In the genomic region with DNA sequence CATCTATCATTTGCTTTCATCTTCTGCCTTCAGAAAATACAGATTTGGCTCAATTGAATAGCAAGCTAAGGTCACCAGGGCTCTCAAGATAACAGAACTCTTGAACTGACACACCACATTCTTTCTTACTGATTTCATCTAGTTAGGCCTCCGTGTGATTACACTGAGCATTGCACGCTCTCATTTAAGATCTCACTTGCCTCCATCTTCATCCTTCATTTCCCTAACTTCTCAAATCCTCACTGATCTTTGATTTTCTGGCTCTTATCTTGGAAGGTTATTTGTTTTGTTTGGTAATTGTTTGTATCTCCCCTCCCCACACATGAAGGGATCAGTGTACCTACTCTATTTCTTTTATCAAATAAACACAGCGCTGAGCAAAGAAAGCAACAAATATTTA, we compare ENCODE assay signal across 16 cellular contexts. TPM values are rescaled to one million over a fixed set of nuclear protein-coding genes. Genes with fewer than 3 reads are reported as not detected.
DNase-seq lines count a peak whose midpoint lies in the region; ATAC-seq, FAIRE-seq and TF ChIP-seq lines count a peak whose summit lies in the region.
"Had no signal": no experiment of that assay in that cellular context is flagged by ENCODE, and none has a peak within 500 bp of the region (broad histone marks: within the 10 kb centered on the region; RNA-seq: fewer than 3 reads in every experiment).

No MANE protein-coding gene starts in this region.

- H3K4me2 ChIP-seq in A549 (peak overlapping the region; percentile 45), HepG2 (ENCODE audit: low read depth, low read length) (peak overlapping the region; percentile 47)

- intact Hi-C loops in HepG2 (cut with micrococcal nuclease; ENCODE audit: unreplicated experiment): loop anchor here (10.0 kb wide), 2 partner anchors 88 to 268 kb away; no protein-coding TSS in a partner anchor
- intact Hi-C loops in activated CD4-positive, alpha-beta memory T cell treated with anti-CD3 and anti-CD28 coated beads for 36 hours (cut with micrococcal nuclease): no loop called here
- intact Hi-C loops in stomach (cut with DNase I; ENCODE audit: low total_unique reads): no loop called here

- H3K4me1 ChIP-seq in A549 (peaks cover 26% of the 10 kb centered on the region), HepG2 (ENCODE audit: insufficient read depth, low read length) (peaks cover 44% of the 10 kb centered on the region), stomach (peaks cover 0 to 5% (median 0%) of the 10 kb centered on the region in 4 donors)
- H3K4me1 ChIP-seq: testis had no signal

- DNase-seq in A549 (ENCODE audit: low read depth in 1 of 2, low spot score in 1 of 2) (peak; percentile 18 to 31), HFFc6 (peak; percentile 35), bronchial epithelial cell (ENCODE audit: low read depth) (peak; percentile 62), HepG2 (ENCODE audit: low spot score) (peak; percentile 58), stomach (no peak)
- no peak for DNase-seq in activated naive CD4-positive, alpha-beta T cell treated with anti-CD3 and anti-CD28 coated beads, Interleukin-2, amount 50 U/mL, for 72 hours (ENCODE audit: low spot score in 2 of 2)
- no peak for DNase-seq in activated naive CD8-positive, alpha-beta T cell treated with anti-CD3 and anti-CD28 coated beads, Interleukin-2, amount 50 U/mL, for 24 hours
- DNase-seq in activated CD4-positive, alpha-beta memory T cell treated with anti-CD3 and anti-CD28 coated beads for 36 hours: no peak
- DNase-seq: DMS53, H7, left cardiac atrium, NCI-H524 treated with DMSO at 0.1 percent for 48 hours, nephron progenitor cell, testis had no signal

- H3K9me3 ChIP-seq in A549 (no peaks in the 10 kb centered on the region), HepG2 (ENCODE audit: low read length) (no peaks in the 10 kb centered on the region), stomach (no peaks in the 10 kb centered on the region)
- H3K9me3 ChIP-seq: testis had no signal

- POLR2A ChIA-PET in A549 (lab: Yijun Ruan, JAX) (no interaction called here), HepG2 (lab: Yijun Ruan, JAX) (interaction anchor here (0.9 kb wide), 1 partner anchor 115 kb away, joined by 4 read pairs; a partner anchor contains a TSS)
- POLR2A ChIA-PET in activated CD4-positive, alpha-beta memory T cell treated with anti-CD3 and anti-CD28 coated beads for 36 hours (lab: Charles Lee): no interaction called here

- H3K4me1 Mint-ChIP-seq in HFFc6 (ENCODE audit: low read depth): peaks cover 51% of the 10 kb centered on the region
- peaks cover under 1% of the 10 kb centered on the region for H3K4me1 Mint-ChIP-seq in activated naive CD8-positive, alpha-beta T cell treated with anti-CD3 and anti-CD28 coated beads, Interleukin-2, amount 50 U/mL, for 24 hours
- H3K4me1 Mint-ChIP-seq in activated CD4-positive, alpha-beta memory T cell treated with anti-CD3 and anti-CD28 coated beads for 36 hours (ENCODE audit: low read depth): peaks cover 2% of the 10 kb centered on the region
- H3K4me1 Mint-ChIP-seq: activated naive CD4-positive, alpha-beta T cell treated with anti-CD3 and anti-CD28 coated beads, Interleukin-2, amount 50 U/mL, for 24 hours; nephron progenitor cell had no signal

- FAIRE-seq in A549 (lab: Jason Lieb, UNC) (no peak), bronchial epithelial cell (lab: Jason Lieb, UNC) (no peak), HepG2 (lab: Jason Lieb, UNC) (no peak)
- FAIRE-seq: GM12891 had no signal

- peak overlapping the region; percentile 31 to 43; a peak in 3 of 6 replicates for H3K27ac ChIP-seq in A549
- H3K27ac ChIP-seq in HepG2 (ENCODE audit: extremely low read length, insufficient read depth, low read length): peak overlapping the region; percentile 2
- H3K27ac ChIP-seq in stomach: no peak overlapping the region
- H3K27ac ChIP-seq: testis had no signal

- H4K20me1 ChIP-seq in HepG2 (ENCODE audit: insufficient read depth, low read length): no peaks in the 10 kb centered on the region

- WGBS in A549 (ENCODE audit: missing lambda C conversion rate): 40% methylated on average over 3 of the region's 3 CpGs
- WGBS in HepG2 (ENCODE audit: low lambda C conversion rate): 30% methylated on average over 3 of the region's 3 CpGs
- 33 to 46% (median 37%) methylated on average over 3 of the region's 3 CpGs for WGBS in stomach, 5 donors

- no peaks in the 10 kb centered on the region for H3K27me3 Mint-ChIP-seq in HFFc6 (ENCODE audit: insufficient read depth)
- H3K27me3 Mint-ChIP-seq in activated naive CD8-positive, alpha-beta T cell treated with anti-CD3 and anti-CD28 coated beads, Interleukin-2, amount 50 U/mL, for 24 hours: no peaks in the 10 kb centered on the region
- no peaks in the 10 kb centered on the region for H3K27me3 Mint-ChIP-seq in activated CD4-positive, alpha-beta memory T cell treated with anti-CD3 and anti-CD28 coated beads for 36 hours
- H3K27me3 Mint-ChIP-seq: activated naive CD4-positive, alpha-beta T cell treated with anti-CD3 and anti-CD28 coated beads, Interleukin-2, amount 50 U/mL, for 24 hours had no signal

- no peak overlapping the region for H2AFZ ChIP-seq in HepG2 (ENCODE audit: low read length)

- in situ Hi-C loops in HepG2 (cut with HindIII; ENCODE audit: extremely low pct_ligation_motif_present, low pct_unique_long_range_greater_than_20kb): no loop called here

- H3K27ac Mint-ChIP-seq in HFFc6: peak overlapping the region; percentile 82
- no peak overlapping the region for H3K27ac Mint-ChIP-seq in activated naive CD4-positive, alpha-beta T cell treated with anti-CD3 and anti-CD28 coated beads, Interleukin-2, amount 50 U/mL, for 72 hours
- no peak overlapping the region for H3K27ac Mint-ChIP-seq in activated naive CD8-positive, alpha-beta T cell treated with anti-CD3 and anti-CD28 coated beads, Interleukin-2, amount 50 U/mL, for 24 hours
- H3K27ac Mint-ChIP-seq in activated CD4-positive, alpha-beta memory T cell treated with anti-CD3 and anti-CD28 coated beads for 36 hours: no peak overlapping the region
- H3K27ac Mint-ChIP-seq: activated naive CD4-positive, alpha-beta T cell treated with anti-CD3 and anti-CD28 coated beads, Interleukin-2, amount 50 U/mL, for 24 hours; nephron progenitor cell had no signal

- H3K9ac ChIP-seq in HepG2 (ENCODE audit: insufficient read depth, low read depth, low read length): no peak overlapping the region

- H3K36me3 ChIP-seq in bronchial epithelial cell (ENCODE audit: control insufficient read depth, insufficient read depth, low read length) (no peaks in the 10 kb centered on the region), HepG2 (replicated peaks in 1 of 2; ENCODE audit: control insufficient read depth in 1 of 2, insufficient read depth in 2 of 2, low read length in 2 of 2) (no peaks in the 10 kb centered on the region), stomach (peaks cover 0 to 22% (median 2%) of the 10 kb centered on the region in 4 donors)

- TF ChIP-seq EP300 in A549 (IDR thresholded peaks at IDR 0.05) (no peak), HepG2 (IDR thresholded peaks at IDR 0.05; ENCODE audit: low read depth in 2 of 2, low read length in 2 of 2) (no peak), HepG2 (CRISPR knock-in tag; IDR thresholded peaks at IDR 0.05; ENCODE audit: borderline replicate concordance) (no peak), stomach (IDR thresholded peaks at IDR 0.05) (no peak)

- TF ChIP-seq RAD21 in A549 (conservative IDR thresholded peaks at IDR 0.05 in 1 of 2, IDR thresholded peaks at IDR 0.05 in 1 of 2): no peak
- no peak for TF ChIP-seq RAD21 in HepG2 (CRISPR knock-in tag; IDR thresholded peaks at IDR 0.05)

- TF ChIP-seq CTCF in A549 (IDR thresholded peaks at IDR 0.05): no peak
- TF ChIP-seq CTCF in HFFc6 (IDR thresholded peaks at IDR 0.05): no peak; the same call in 1 of the 2 replicates
- no peak for TF ChIP-seq CTCF in bronchial epithelial cell (IDR thresholded peaks at IDR 0.05; ENCODE audit: insufficient read depth, low read length, severe bottlenecking)
- TF ChIP-seq CTCF in HepG2 (CRISPR knock-in tag; IDR thresholded peaks at IDR 0.05): no peak
- TF ChIP-seq CTCF in stomach (IDR thresholded peaks at IDR 0.05): no peak

- peaks cover 41% of the 10 kb centered on the region for H3K36me3 Mint-ChIP-seq in HFFc6 (ENCODE audit: low read depth)
- H3K36me3 Mint-ChIP-seq in activated naive CD4-positive, alpha-beta T cell treated with anti-CD3 and anti-CD28 coated beads, Interleukin-2, amount 50 U/mL, for 72 hours: peaks cover 0 to 7% of the 10 kb centered on the region in 2 donors
- H3K36me3 Mint-ChIP-seq in activated naive CD8-positive, alpha-beta T cell treated with anti-CD3 and anti-CD28 coated beads, Interleukin-2, amount 50 U/mL, for 24 hours (ENCODE audit: low read depth): peaks cover 13% of the 10 kb centered on the region
- H3K36me3 Mint-ChIP-seq in activated CD4-positive, alpha-beta memory T cell treated with anti-CD3 and anti-CD28 coated beads for 36 hours: peaks cover 8% of the 10 kb centered on the region

- H3K79me2 ChIP-seq in HepG2 (ENCODE audit: insufficient read depth, low read length): no peaks in the 10 kb centered on the region

- no peaks in the 10 kb centered on the region for H3K27me3 ChIP-seq in bronchial epithelial cell (ENCODE audit: control insufficient read depth, insufficient read depth, low read length)
- no peaks in the 10 kb centered on the region for H3K27me3 ChIP-seq in HepG2 (ENCODE audit: control insufficient read depth in 1 of 2, insufficient read depth in 2 of 2, low read length in 2 of 2)
- H3K27me3 ChIP-seq in stomach: no peaks in the 10 kb centered on the region
- H3K27me3 ChIP-seq: testis had no signal

- H3K4me3 ChIP-seq in A549 (no peak overlapping the region), bronchial epithelial cell (ENCODE audit: low read depth, low read length) (no peak overlapping the region), HepG2 (replicated peaks in 1 of 3; ENCODE audit: insufficient read depth in 1 of 3, low read depth in 2 of 3, low read length in 3 of 3) (no peak overlapping the region), stomach (no peak overlapping the region)
- H3K4me3 ChIP-seq: testis had no signal

- no TSS peak for BruUV-seq in HepG2 (replicated peaks; lab: Mats Ljungman, UMichigan)

- H3K9me3 Mint-ChIP-seq in HFFc6: peaks cover 5% of the 10 kb centered on the region; the same call in 1 of the 2 replicates
- peaks cover 0 to 9% of the 10 kb centered on the region in 2 donors for H3K9me3 Mint-ChIP-seq in activated naive CD4-positive, alpha-beta T cell treated with anti-CD3 and anti-CD28 coated beads, Interleukin-2, amount 50 U/mL, for 72 hours
- H3K9me3 Mint-ChIP-seq in activated naive CD8-positive, alpha-beta T cell treated with anti-CD3 and anti-CD28 coated beads, Interleukin-2, amount 50 U/mL, for 24 hours: no peaks in the 10 kb centered on the region
- no peaks in the 10 kb centered on the region for H3K9me3 Mint-ChIP-seq in activated CD4-positive, alpha-beta memory T cell treated with anti-CD3 and anti-CD28 coated beads for 36 hours
- H3K9me3 Mint-ChIP-seq: activated naive CD4-positive, alpha-beta T cell treated with anti-CD3 and anti-CD28 coated beads, Interleukin-2, amount 50 U/mL, for 24 hours had no signal

- peak overlapping the region; percentile 27; the same call in 1 of the 2 replicates for H3K4me3 Mint-ChIP-seq in HFFc6
- H3K4me3 Mint-ChIP-seq in activated naive CD8-positive, alpha-beta T cell treated with anti-CD3 and anti-CD28 coated beads, Interleukin-2, amount 50 U/mL, for 24 hours: no peak overlapping the region
- H3K4me3 Mint-ChIP-seq in activated CD4-positive, alpha-beta memory T cell treated with anti-CD3 and anti-CD28 coated beads for 36 hours: no peak overlapping the region
- H3K4me3 Mint-ChIP-seq: activated naive CD4-positive, alpha-beta T cell treated with anti-CD3 and anti-CD28 coated beads, Interleukin-2, amount 50 U/mL, for 24 hours; nephron progenitor cell had no signal

- CTCF ChIA-PET in A549 (lab: Yijun Ruan, JAX): interaction anchor here (0.7 to 1.3 kb wide), 3 partner anchors 17 to 93 kb away, joined by 3 to 5 read pairs (median 3); no protein-coding TSS in a partner anchor
- CTCF ChIA-PET in HepG2 (lab: Yijun Ruan, JAX; ENCODE audit: low intra/inter-chr PET ratio, low total read pairs): no interaction called here
- CTCF ChIA-PET in activated CD4-positive, alpha-beta memory T cell treated with anti-CD3 and anti-CD28 coated beads for 36 hours (lab: Charles Lee): no interaction called here

- no peak for TF ChIP-seq POLR2A in A549 (IDR thresholded peaks at IDR 0.05; ENCODE audit: low read length)
- no peak for TF ChIP-seq POLR2A in HepG2 (IDR thresholded peaks at IDR 0.05; ENCODE audit: insufficient read depth in 1 of 2, low read depth in 2 of 2, low read length in 2 of 2)
- no peak for TF ChIP-seq POLR2A in stomach (IDR thresholded peaks at IDR 0.05)

- peak; percentile 80 to 87; a peak in 4 of 6 replicates for ATAC-seq in A549
- peak; percentile 80 for ATAC-seq in HepG2
- ATAC-seq in activated naive CD4-positive, alpha-beta T cell treated with anti-CD3 and anti-CD28 coated beads, Interleukin-2, amount 50 U/mL, for 72 hours: no peak
- ATAC-seq in activated naive CD8-positive, alpha-beta T cell treated with anti-CD3 and anti-CD28 coated beads, Interleukin-2, amount 50 U/mL, for 24 hours: no peak

RNA-seq across cellular contexts. Expression of a gene that starts 47.7 kb away (rescaled TPM):
- polyA plus RNA-seq in A549 (2011; rRNA removed) (10.4 and 12.4 TPM in 2 replicates), A549 (2017; fragmentation: RNase III; extraction: RNeasy Plus Mini Kit Qiagen cat#74134 plus additional on column Dnase treatment) (8.3 to 9.8 TPM (median 9.3 TPM) in 3 replicates), HepG2 (2011; rRNA removed) (11.7 and 11.9 TPM in 2 replicates), stomach (10 to 100 TPM in 2 of 3 donors, 1 to 10 TPM in 1; 8.4 to 15.7 (median 12.3) TPM)
- polyA plus RNA-seq in A549 (2012; cell fraction: cytosol; rRNA removed): 10.6 and 11.4 TPM in 2 replicates
- polyA plus RNA-seq in A549 (2012; cell fraction: nucleus; rRNA removed): 9.5 and 13.6 TPM in 2 replicates
- polyA minus RNA-seq in A549 (2011; rRNA and poly(A)+ RNA removed): 14.5 and 16.1 TPM in 2 replicates
- 10 to 100 TPM; 31.2 to 57.9 (median 36.0) TPM for total RNA-seq in HFFc6 (2021; fragmentation: NEBNext Ultra II Directional; extraction: Animal tissue kit (Norgen Biotek cat#: 25700))
- total RNA-seq in bronchial epithelial cell (56.2 and 60.3 TPM in 2 replicates), HepG2 (2016; rRNA removed; fragmentation: Illumina TruSeq; extraction: Trizol) (17.1 and 33.3 TPM in 2 replicates), stomach (10 to 100 TPM; 21.0 to 69.4 (median 43.9) TPM)
- 13.0 and 17.3 TPM in 2 replicates for total RNA-seq in HepG2 (2016; cell fraction: cytosol; rRNA removed; fragmentation: Illumina TruSeq; extraction: Trizol; ENCODE audit: low read depth)
- 15.2 and 34.6 TPM in 2 replicates for total RNA-seq in HepG2 (2016; cell fraction: insoluble cytoplasmic fraction; rRNA removed; fragmentation: Illumina TruSeq; extraction: Trizol)
- 11.0 and 13.6 TPM in 2 replicates for total RNA-seq in HepG2 (2016; cell fraction: membrane; rRNA removed; fragmentation: Illumina TruSeq; extraction: Trizol)
- total RNA-seq in HepG2 (2016; cell fraction: nucleus; rRNA removed; fragmentation: Illumina TruSeq; extraction: Trizol): 32.1 and 36.1 TPM in 2 replicates
- 7.6 and 12.6 TPM in 2 replicates for polyA plus RNA-seq in HepG2 (2011; cell fraction: cytosol; rRNA removed)
- polyA plus RNA-seq in HepG2 (2011; cell fraction: nucleus; rRNA removed): 17.6 and 20.6 TPM in 2 replicates
- 30.1 and 31.4 TPM in 2 replicates for polyA plus RNA-seq in HepG2 (2012)
- 1.2 and 1.4 TPM in 2 replicates for polyA plus RNA-seq in HepG2 (2016; cell fraction: cytosol; fragmentation: Illumina TruSeq; extraction: Trizol; ENCODE audit: low read depth)
- polyA plus RNA-seq in HepG2 (2016; cell fraction: insoluble cytoplasmic fraction; fragmentation: Illumina TruSeq; extraction: Trizol; ENCODE audit: low read depth): 8.8 and 10.0 TPM in 2 replicates
- polyA plus RNA-seq in HepG2 (2016; cell fraction: membrane; fragmentation: Illumina TruSeq; extraction: Trizol; ENCODE audit: low read depth): 3.3 and 3.9 TPM in 2 replicates
- polyA plus RNA-seq in HepG2 (2016; cell fraction: nucleus; fragmentation: Illumina TruSeq; extraction: Trizol; ENCODE audit: insufficient read depth, low read depth): 28.0 and 30.1 TPM in 2 replicates
- polyA minus RNA-seq in HepG2 (2011; rRNA and poly(A)+ RNA removed; ENCODE audit: low replicate concordance): 10.8 and 29.4 TPM in 2 replicates
- polyA minus RNA-seq in HepG2 (2011; cell fraction: cytosol; rRNA and poly(A)+ RNA removed): 14.9 and 17.1 TPM in 2 replicates
- 39.5 and 40.0 TPM in 2 replicates for polyA minus RNA-seq in HepG2 (2011; cell fraction: nucleus; rRNA and poly(A)+ RNA removed)
- total RNA-seq in activated naive CD4-positive, alpha-beta T cell treated with anti-CD3 and anti-CD28 coated beads, Interleukin-2, amount 50 U/mL, for 72 hours: 10 to 100 TPM; 12.3 to 20.6 TPM
- 10 to 100 TPM; 10.2 to 10.7 TPM for total RNA-seq in activated CD4-positive, alpha-beta memory T cell treated with anti-CD3 and anti-CD28 coated beads for 36 hours

Comparison
In these comparisons a context has a peak if more than half of its experiments do, and no peak if none do; other contexts are left out.
1. ATAC-seq: peak in A549 (2 of 2) and HepG2 (single experiment); none in activated naive CD4-positive, alpha-beta T cell treated with anti-CD3 and anti-CD28 coated beads, Interleukin-2, amount 50 U/mL, for 72 hours (0 of 2) and activated naive CD8-positive, alpha-beta T cell treated with anti-CD3 and anti-CD28 coated beads, Interleukin-2, amount 50 U/mL, for 24 hours (single experiment).
2. DNase-seq: peak in A549 (2 of 2), HFFc6 (single experiment), bronchial epithelial cell (single experiment) and HepG2 (single experiment); none in activated naive CD4-positive, alpha-beta T cell treated with anti-CD3 and anti-CD28 coated beads, Interleukin-2, amount 50 U/mL, for 72 hours (0 of 2), activated naive CD8-positive, alpha-beta T cell treated with anti-CD3 and anti-CD28 coated beads, Interleukin-2, amount 50 U/mL, for 24 hours (single experiment), activated CD4-positive, alpha-beta memory T cell treated with anti-CD3 and anti-CD28 coated beads for 36 hours (single experiment) and stomach (single experiment).
3. H3K27ac ChIP-seq: peak in A549 (2 of 2) and HepG2 (single experiment); none in stomach (0 of 5).